Comparison of ENCODE assay signal across 22 cellular contexts in the genomic region with DNA sequence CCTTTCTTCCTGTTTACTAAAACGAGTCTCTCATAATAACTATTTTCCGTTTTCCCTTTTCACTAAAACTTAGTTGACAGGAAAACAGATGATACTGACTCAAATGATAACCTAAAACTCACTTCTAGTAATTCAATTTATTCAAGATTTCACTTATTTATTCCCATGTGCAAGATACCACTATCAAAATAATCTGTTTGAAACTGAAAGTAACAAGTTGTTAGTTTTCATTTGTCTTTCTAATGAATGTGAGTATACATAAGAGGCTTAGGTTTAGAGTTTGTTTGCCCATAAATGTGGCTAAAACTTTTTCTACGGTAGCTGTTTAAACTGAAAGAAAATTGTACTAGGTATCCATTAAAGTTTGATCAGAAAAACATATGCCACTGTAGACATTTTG.
A peak's percentile ranks its signal among the peaks of the same experiment; 100 is the strongest.
DNase-seq lines count a peak whose midpoint lies in the region; ATAC-seq, FAIRE-seq and TF ChIP-seq lines count a peak whose summit lies in the region.
"Had no signal": no experiment of that assay in that cellular context is flagged by ENCODE, and none has a peak within 500 bp of the region (broad histone marks: within the 10 kb centered on the region; RNA-seq: fewer than 3 reads in every experiment).

No MANE protein-coding gene starts in this region.

- peak; percentile 51 for ATAC-seq in HG03066 (IDR thresholded peaks at IDR 0.05; ENCODE audit: low read depth, unreplicated experiment)
- ATAC-seq in HG03342 (IDR thresholded peaks at IDR 0.05; ENCODE audit: unreplicated experiment), result no peak
- ATAC-seq: activated T-helper 17 cell treated with anti-CD3 and anti-CD28 coated beads, Interleukin-2, amount 50 U/mL, for 72 hours; mucosa of descending colon had no signal

- no peaks in the 10 kb centered on the region for H3K27me3 Mint-ChIP-seq in CD4-positive, alpha-beta memory T cell
- H3K27me3 Mint-ChIP-seq in T-helper 2 cell treated with Interferon-gamma antibody and Interleukin-4, amounts not matched to agents 5 μg/mL and 100 μg/mL, for 36 hours (ENCODE audit: low read depth), result no peaks in the 10 kb centered on the region
- H3K27me3 Mint-ChIP-seq: activated T-helper 17 cell treated with anti-CD3 and anti-CD28 coated beads, Interleukin-2, amount 50 U/mL, for 72 hours had no signal

- no peaks in the 10 kb centered on the region for H3K27me3 ChIP-seq in CD4-positive, alpha-beta memory T cell (ENCODE audit: insufficient read depth, low read length)
- H3K27me3 ChIP-seq: sigmoid colon had no signal

- peak overlapping the region in 2 of 7 donors; percentile 29 to 31 for H3K27ac Mint-ChIP-seq in CD4-positive, alpha-beta memory T cell
- peak overlapping the region; percentile 45 for H3K27ac Mint-ChIP-seq in T-helper 2 cell treated with Interferon-gamma antibody and Interleukin-4, amounts not matched to agents 5 μg/mL and 100 μg/mL, for 36 hours
- H3K27ac Mint-ChIP-seq: activated T-helper 17 cell treated with anti-CD3 and anti-CD28 coated beads, Interleukin-2, amount 50 U/mL, for 72 hours had no signal

- CTCF ChIA-PET in CD4-positive, alpha-beta memory T cell (lab: Charles Lee; ENCODE audit: partially characterized antibody), result no interaction called here

- H3K36me3 ChIP-seq in CD4-positive, alpha-beta memory T cell (ENCODE audit: insufficient read depth, low read length), result no peaks in the 10 kb centered on the region
- H3K36me3 ChIP-seq: sigmoid colon, thoracic aorta had no signal

- no peaks in the 10 kb centered on the region for H3K4me1 Mint-ChIP-seq in CD4-positive, alpha-beta memory T cell
- H3K4me1 Mint-ChIP-seq in T-helper 2 cell treated with Interferon-gamma antibody and Interleukin-4, amounts not matched to agents 5 μg/mL and 100 μg/mL, for 36 hours (ENCODE audit: low read depth), result peaks cover 4% of the 10 kb centered on the region
- H3K4me1 Mint-ChIP-seq: activated T-helper 17 cell treated with anti-CD3 and anti-CD28 coated beads, Interleukin-2, amount 50 U/mL, for 72 hours had no signal

- no peak for DNase-seq in CD4-positive, alpha-beta memory T cell
- no peak for DNase-seq in GM18507 (ENCODE audit: extremely low spot score, insufficient read length, low read depth)
- no peak for DNase-seq in T-helper 2 cell treated with Interferon-gamma antibody and Interleukin-4, amounts not matched to agents 5 μg/mL and 100 μg/mL, for 36 hours (ENCODE audit: low spot score)
- DNase-seq in stimulated activated CD4-positive, alpha-beta T cell treated with anti-CD3 and anti-CD28 coated beads, Interleukin-1b, Interleukin-23, amount 100 ng/mL, for 48 hours, result no peak
- no peak for DNase-seq in Ammon's horn (ENCODE audit: low spot score)
- no peak for DNase-seq in GM13977 (ENCODE audit: low spot score)
- DNase-seq: activated CD4-positive, alpha-beta T cell treated with anti-CD3 and anti-CD28 coated beads, Interleukin-2, amount 50 U/mL, for 48 hours; AML-193; HCEC 1CT; hippocampal formation; kidney glomerular epithelial cell; mucosa of descending colon; NCI-H2029 treated with DMSO at 0.1 percent for 48 hours; NCI-H510A treated with DMSO at 0.1 percent for 48 hours; sigmoid colon; stimulated activated CD4-positive, alpha-beta T cell treated with anti-CD3 and anti-CD28 coated beads, Interleukin-4, amount 100 ng/mL, for 24 hours; stimulated activated CD8-positive, alpha-beta memory T cell treated with anti-CD3 and anti-CD28 coated beads, Interleukin-4, amount 100 ng/mL, for 48 hours had no signal

- in situ Hi-C loops in GM13977 (cut with MboI; ENCODE audit: low pct_unique_long_range_greater_than_20kb, low sequenced_read_pairs, unreplicated experiment), result no loop called here

- no peaks in the 10 kb centered on the region for H3K4me1 ChIP-seq in CD4-positive, alpha-beta memory T cell (ENCODE audit: insufficient read depth, low read length)
- H3K4me1 ChIP-seq: sigmoid colon had no signal

- no peak overlapping the region for H3K27ac ChIP-seq in CD4-positive, alpha-beta memory T cell (ENCODE audit: low read depth, low read length)
- H3K27ac ChIP-seq: sigmoid colon, thoracic aorta had no signal

- H3K36me3 Mint-ChIP-seq in CD4-positive, alpha-beta memory T cell, result no peaks in the 10 kb centered on the region
- H3K36me3 Mint-ChIP-seq in T-helper 2 cell treated with Interferon-gamma antibody and Interleukin-4, amounts not matched to agents 5 μg/mL and 100 μg/mL, for 36 hours (ENCODE audit: low read depth), result no peaks in the 10 kb centered on the region

- POLR2A ChIA-PET in CD4-positive, alpha-beta memory T cell (lab: Charles Lee; ENCODE audit: partially characterized antibody), result no interaction called here

- TF ChIP-seq CTCF in GM13977 (IDR thresholded peaks at IDR 0.05; ENCODE audit: extremely low read depth, insufficient read depth, missing control alignments), result no peak

- H3K9me3 Mint-ChIP-seq in CD4-positive, alpha-beta memory T cell, result peaks cover 0 to 3% (median 0%) of the 10 kb centered on the region in 8 donors
- H3K9me3 Mint-ChIP-seq in T-helper 2 cell treated with Interferon-gamma antibody and Interleukin-4, amounts not matched to agents 5 μg/mL and 100 μg/mL, for 36 hours, result no peaks in the 10 kb centered on the region

- no peaks in the 10 kb centered on the region for H3K9me3 ChIP-seq in CD4-positive, alpha-beta memory T cell (ENCODE audit: control insufficient read depth in 1 of 2, low read length in 2 of 2)
- H3K9me3 ChIP-seq: mucosa of descending colon, sigmoid colon, thoracic aorta had no signal

- peak; percentile 26 for FAIRE-seq in GM18507 (lab: Jason Lieb, UNC)
- FAIRE-seq: endometrium had no signal

- H3K4me3 Mint-ChIP-seq in CD4-positive, alpha-beta memory T cell, result peak overlapping the region in 7 of 8 donors; percentile 36 to 67 (median 62)
- peak overlapping the region; percentile 34 for H3K4me3 Mint-ChIP-seq in T-helper 2 cell treated with Interferon-gamma antibody and Interleukin-4, amounts not matched to agents 5 μg/mL and 100 μg/mL, for 36 hours
- H3K4me3 Mint-ChIP-seq: activated T-helper 17 cell treated with anti-CD3 and anti-CD28 coated beads, Interleukin-2, amount 50 U/mL, for 72 hours had no signal

- intact Hi-C loops in CD4-positive, alpha-beta memory T cell (cut with micrococcal nuclease), result no loop called here

- no peak overlapping the region for H3K4me3 ChIP-seq in CD4-positive, alpha-beta memory T cell (ENCODE audit: low read length in 2 of 2)
- H3K4me3 ChIP-seq: mucosa of descending colon, sigmoid colon, thoracic aorta had no signal
